In the genomic region with DNA sequence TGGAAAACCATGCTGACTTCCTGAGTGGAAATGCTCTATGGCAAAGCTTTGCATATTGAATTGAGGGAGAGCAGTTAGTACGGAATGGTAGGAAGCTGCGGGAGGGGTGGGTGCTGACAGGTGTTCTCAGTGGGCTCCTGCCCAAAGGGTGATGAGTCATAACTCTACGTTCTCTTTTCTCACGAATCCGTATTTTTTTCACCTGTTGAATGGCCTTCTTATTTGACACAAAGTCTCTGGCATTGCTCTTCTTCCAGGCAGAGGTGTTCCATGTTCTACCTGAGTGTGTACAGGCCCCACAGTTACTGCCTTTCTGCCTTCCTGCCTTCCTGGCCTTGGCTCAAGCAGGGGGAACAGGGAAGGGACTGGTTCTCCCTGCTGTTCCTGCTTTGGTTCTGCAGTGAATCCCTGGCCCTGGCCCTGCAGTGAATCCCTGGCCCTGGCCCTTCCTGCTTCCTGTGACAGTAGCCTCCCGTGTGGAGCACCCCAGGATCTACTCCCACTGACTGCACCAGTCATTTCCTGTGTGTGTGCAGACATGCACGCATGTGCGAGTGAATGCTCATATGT, we compare ENCODE assay signal across 9 cellular contexts. TPM values are rescaled to one million over a fixed set of nuclear protein-coding genes. Genes with fewer than 3 reads are reported as not detected.
DNase-seq lines count a peak whose midpoint lies in the region; ATAC-seq and TF ChIP-seq lines count a peak whose summit lies in the region.
"Had no signal": no experiment of that assay in that cellular context is flagged by ENCODE, and none has a peak within 500 bp of the region (broad histone marks: within the 10 kb centered on the region; RNA-seq: fewer than 3 reads in every experiment).

No MANE protein-coding gene starts in this region.

- peak overlapping the region; percentile 67 for H3K27ac Mint-ChIP-seq in Calu3 (ENCODE audit: unreplicated experiment)

- peak overlapping the region; percentile 22 for H3K4me3 Mint-ChIP-seq in Calu3 (ENCODE audit: low read depth, unreplicated experiment)

- H3K4me1 ChIP-seq in RWPE2 (ENCODE audit: insufficient read depth, poor library complexity, severe bottlenecking), result peaks cover 25% of the 10 kb centered on the region

- intact Hi-C loops in Calu3 (cut with micrococcal nuclease; ENCODE audit: unreplicated experiment), result no loop called here

- H3K9me3 ChIP-seq in RWPE2 (ENCODE audit: severe bottlenecking), result no peaks in the 10 kb centered on the region
- H3K9me3 ChIP-seq: left lung had no signal

- no peaks in the 10 kb centered on the region for H3K27me3 ChIP-seq in RWPE2 (ENCODE audit: insufficient read depth, poor library complexity, severe bottlenecking)
- H3K27me3 ChIP-seq: left lung had no signal

- TF ChIP-seq CTCF in Calu3 (IDR thresholded peaks at IDR 0.05; ENCODE audit: unreplicated experiment), result no peak
- no peak for TF ChIP-seq CTCF in RWPE2 (IDR thresholded peaks at IDR 0.05; ENCODE audit: poor library complexity, severe bottlenecking)

- H3K4me3 ChIP-seq in RWPE2 (ENCODE audit: severe bottlenecking), result no peak overlapping the region
- H3K4me3 ChIP-seq: left lung had no signal

- no peak for DNase-seq in Calu3
- no peak for DNase-seq in RWPE2 (ENCODE audit: low spot score)
- peak; percentile 69 for DNase-seq in kidney tubule cell (ENCODE audit: low spot score)
- no peak for DNase-seq in middle frontal gyrus (ENCODE audit: extremely low spot score, low spot score)
- no peak for DNase-seq in AG08396 (ENCODE audit: low spot score)
- DNase-seq: left lung had no signal

- no peaks in the 10 kb centered on the region for H3K9me3 Mint-ChIP-seq in Calu3 (ENCODE audit: low read depth, unreplicated experiment)

- no peaks in the 10 kb centered on the region for H3K27me3 Mint-ChIP-seq in Calu3 (ENCODE audit: unreplicated experiment)

- peaks cover 28% of the 10 kb centered on the region for H3K36me3 Mint-ChIP-seq in Calu3 (ENCODE audit: insufficient read depth, unreplicated experiment)

- H3K27ac ChIP-seq in RWPE2 (ENCODE audit: poor library complexity, severe bottlenecking), result peak overlapping the region; percentile 82

- no TSS peak for BruUV-seq in Calu3 (replicated peaks; lab: Mats Ljungman, UMichigan)

- CTCF ChIA-PET in Calu3 (lab: Charles Lee), result interaction anchor here (1.1 kb wide), 1 partner anchor 68 kb away, joined by 3 read pairs; no protein-coding TSS in a partner anchor

- H3K4me1 Mint-ChIP-seq in Calu3 (ENCODE audit: low read depth, unreplicated experiment), result peaks cover 52% of the 10 kb centered on the region

- peak; percentile 55 for ATAC-seq in GM21723 (IDR thresholded peaks at IDR 0.05; ENCODE audit: unreplicated experiment)
- peak; percentile 78 for ATAC-seq in RWPE2 (ENCODE audit: low read depth)
- no peak for ATAC-seq in HG03520 (IDR thresholded peaks at IDR 0.05; ENCODE audit: unreplicated experiment)
- no peak for ATAC-seq in GM19397 (IDR thresholded peaks at IDR 0.05; ENCODE audit: unreplicated experiment)
- ATAC-seq: left lung had no signal

- peaks cover 11% of the 10 kb centered on the region; the same call in 1 of the 2 replicates for H3K36me3 ChIP-seq in RWPE2 (ENCODE audit: low read depth)

RNA-seq across cellular contexts. Expression of a gene that starts 31.9 kb away (rescaled TPM):
- total RNA-seq in Calu3 (2022), result 89.9 and 108 TPM in 2 replicates

Comparison
In these comparisons a context has a peak if more than half of its experiments do, and no peak if none do; other contexts are left out.
1. ATAC-seq: peak in GM21723 (single experiment) and RWPE2 (single experiment); none in HG03520 (single experiment) and GM19397 (single experiment).